1 cellular context compared by ENCODE assay signal in the genomic region with DNA sequence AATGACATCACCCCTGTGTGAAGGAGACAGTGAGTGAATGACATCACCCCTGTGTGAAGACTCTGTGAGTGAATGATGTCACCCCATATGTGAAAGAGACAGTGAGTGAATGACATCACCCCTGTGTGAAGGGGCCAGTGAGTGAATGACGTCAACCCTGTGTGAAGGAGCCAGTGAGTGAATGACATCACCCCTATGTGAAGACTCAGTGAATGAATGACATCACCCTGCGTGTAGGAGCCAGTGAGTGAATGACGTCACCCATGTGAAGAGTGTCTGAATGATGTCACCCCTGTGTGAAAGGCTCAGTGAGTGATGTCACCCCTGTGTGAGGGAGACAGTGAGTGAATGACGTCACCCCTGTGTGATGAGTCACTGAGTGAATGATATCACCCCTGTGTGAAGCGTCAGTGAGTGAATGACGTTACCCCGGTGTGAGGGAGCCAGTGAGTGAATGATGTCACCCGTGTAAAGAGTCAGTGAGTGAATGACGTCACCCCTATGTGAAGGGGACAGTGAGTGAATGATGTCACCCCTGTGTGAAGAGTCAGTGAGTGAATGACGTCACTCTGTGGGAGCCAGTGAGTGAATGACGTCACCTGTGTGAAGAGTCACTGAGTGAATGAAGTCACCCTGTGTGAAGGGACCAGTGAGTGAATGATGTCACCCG.
A peak's percentile ranks its signal among the peaks of the same experiment; 100 is the strongest.
TF ChIP-seq lines count a peak whose summit lies in the region.

No MANE protein-coding gene starts in this region.

TF ChIP-seq in HEK293, 187 proteins besides CTCF, POLR2A, EP300 and RAD21 (continued from another document and continues in another):
- TF ChIP-seq, protein P1, sequence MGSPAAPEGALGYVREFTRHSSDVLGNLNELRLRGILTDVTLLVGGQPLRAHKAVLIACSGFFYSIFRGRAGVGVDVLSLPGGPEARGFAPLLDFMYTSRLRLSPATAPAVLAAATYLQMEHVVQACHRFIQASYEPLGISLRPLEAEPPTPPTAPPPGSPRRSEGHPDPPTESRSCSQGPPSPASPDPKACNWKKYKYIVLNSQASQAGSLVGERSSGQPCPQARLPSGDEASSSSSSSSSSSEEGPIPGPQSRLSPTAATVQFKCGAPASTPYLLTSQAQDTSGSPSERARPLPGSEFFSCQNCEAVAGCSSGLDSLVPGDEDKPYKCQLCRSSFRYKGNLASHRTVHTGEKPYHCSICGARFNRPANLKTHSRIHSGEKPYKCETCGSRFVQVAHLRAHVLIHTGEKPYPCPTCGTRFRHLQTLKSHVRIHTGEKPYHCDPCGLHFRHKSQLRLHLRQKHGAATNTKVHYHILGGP (tag by site-specific recombination; IDR thresholded peaks at IDR 0.05): no peak
- TF ChIP-seq SALL2 (tag by site-specific recombination; IDR thresholded peaks at IDR 0.05; ENCODE audit: borderline replicate concordance) (peak; percentile 42; the same call in 1 of the 2 replicates), ZNF768 (tag by site-specific recombination; IDR thresholded peaks at IDR 0.05) (no peak), ZNF175 (tag by site-specific recombination; IDR thresholded peaks at IDR 0.05) (no peak), ZNF830 (tag by site-specific recombination; IDR thresholded peaks at IDR 0.05; ENCODE audit: low read depth) (no peak), ZEB2 (tag by site-specific recombination; IDR thresholded peaks at IDR 0.05) (no peak), ZNF624 (tag by site-specific recombination; IDR thresholded peaks at IDR 0.05) (no peak), ZNF707 (tag by site-specific recombination; IDR thresholded peaks at IDR 0.05) (peak; percentile 45; the same call in 1 of the 2 replicates), ZNF140 (tag by site-specific recombination; IDR thresholded peaks at IDR 0.05) (no peak), ZNF221 (tag by site-specific recombination; IDR thresholded peaks at IDR 0.05; ENCODE audit: borderline replicate concordance) (no peak), ZNF16 (tag by site-specific recombination; IDR thresholded peaks at IDR 0.05; ENCODE audit: low read depth) (no peak), ZFHX2 (tag by site-specific recombination; conservative IDR thresholded peaks at IDR 0.05) (no peak), ZNF837 (tag by site-specific recombination; IDR thresholded peaks at IDR 0.05) (no peak), ZNF423 (tag by site-specific recombination; IDR thresholded peaks at IDR 0.05) (no peak), ZNF2 (tag by site-specific recombination; IDR thresholded peaks at IDR 0.05) (no peak), ZNF416 (tag by site-specific recombination; IDR thresholded peaks at IDR 0.05) (no peak), OVOL3 (tag by site-specific recombination; IDR thresholded peaks at IDR 0.05) (no peak), ZNF354C (tag by site-specific recombination; IDR thresholded peaks at IDR 0.05; ENCODE audit: borderline replicate concordance, low read depth) (no peak), ZNF785 (tag by site-specific recombination; IDR thresholded peaks at IDR 0.05) (0 out of 2 replicates have a peak, but pooled peaks have one; percentile 13), ZNF214 (tag by site-specific recombination; IDR thresholded peaks at IDR 0.05; ENCODE audit: borderline replicate concordance) (no peak), MZF1 (tag by site-specific recombination; IDR thresholded peaks at IDR 0.05; ENCODE audit: borderline replicate concordance) (no peak), ZNF404 (tag by site-specific recombination; IDR thresholded peaks at IDR 0.05) (no peak), ZNF114 (tag by site-specific recombination; IDR thresholded peaks at IDR 0.05) (no peak), TCF7L2 (IDR thresholded peaks at IDR 0.05; ENCODE audit: borderline replicate concordance, low read depth, low read length) (no peak), ZSCAN30 (tag by site-specific recombination; IDR thresholded peaks at IDR 0.05) (no peak), ZNF146 (tag by site-specific recombination; IDR thresholded peaks at IDR 0.05) (peak; percentile 27; the same call in 1 of the 2 replicates), ZNF561 (tag by site-specific recombination; IDR thresholded peaks at IDR 0.05; ENCODE audit: borderline replicate concordance) (no peak), REPIN1 (tag by site-specific recombination; IDR thresholded peaks at IDR 0.05; ENCODE audit: low read depth) (no peak), ZNF555 (tag by site-specific recombination; conservative IDR thresholded peaks at IDR 0.05) (no peak), ZBTB1 (tag by site-specific recombination; IDR thresholded peaks at IDR 0.05) (no peak), ZNF791 (tag by site-specific recombination; IDR thresholded peaks at IDR 0.05) (no peak), ZNF664 (tag by site-specific recombination; IDR thresholded peaks at IDR 0.05) (no peak), PRDM1 (tag by site-specific recombination; IDR thresholded peaks at IDR 0.05) (no peak), ZBTB7A (tag by site-specific recombination; IDR thresholded peaks at IDR 0.05; ENCODE audit: low read depth) (peak; percentile 41; the same call in 1 of the 2 replicates), ZFP3 (tag by site-specific recombination; IDR thresholded peaks at IDR 0.05; ENCODE audit: low read depth) (no peak), HOXC10 (CRISPR knock-in tag; IDR thresholded peaks at IDR 0.05) (no peak)
- TF ChIP-seq, protein P2, sequence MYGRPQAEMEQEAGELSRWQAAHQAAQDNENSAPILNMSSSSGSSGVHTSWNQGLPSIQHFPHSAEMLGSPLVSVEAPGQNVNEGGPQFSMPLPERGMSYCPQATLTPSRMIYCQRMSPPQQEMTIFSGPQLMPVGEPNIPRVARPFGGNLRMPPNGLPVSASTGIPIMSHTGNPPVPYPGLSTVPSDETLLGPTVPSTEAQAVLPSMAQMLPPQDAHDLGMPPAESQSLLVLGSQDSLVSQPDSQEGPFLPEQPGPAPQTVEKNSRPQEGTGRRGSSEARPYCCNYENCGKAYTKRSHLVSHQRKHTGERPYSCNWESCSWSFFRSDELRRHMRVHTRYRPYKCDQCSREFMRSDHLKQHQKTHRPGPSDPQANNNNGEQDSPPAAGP (tag by site-specific recombination; IDR thresholded peaks at IDR 0.05): peak; percentile 77
- TF ChIP-seq, protein P3, sequence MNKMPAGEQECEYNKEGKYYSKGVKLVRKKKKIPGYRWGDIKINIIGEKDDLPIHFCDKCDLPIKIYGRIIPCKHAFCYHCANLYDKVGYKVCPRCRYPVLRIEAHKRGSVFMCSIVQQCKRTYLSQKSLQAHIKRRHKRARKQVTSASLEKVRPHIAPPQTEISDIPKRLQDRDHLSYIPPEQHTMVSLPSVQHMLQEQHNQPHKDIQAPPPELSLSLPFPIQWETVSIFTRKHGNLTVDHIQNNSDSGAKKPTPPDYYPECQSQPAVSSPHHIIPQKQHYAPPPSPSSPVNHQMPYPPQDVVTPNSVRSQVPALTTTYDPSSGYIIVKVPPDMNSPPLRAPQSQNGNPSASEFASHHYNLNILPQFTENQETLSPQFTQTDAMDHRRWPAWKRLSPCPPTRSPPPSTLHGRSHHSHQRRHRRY (tag by site-specific recombination; IDR thresholded peaks at IDR 0.05): no peak
- TF ChIP-seq, protein P4, sequence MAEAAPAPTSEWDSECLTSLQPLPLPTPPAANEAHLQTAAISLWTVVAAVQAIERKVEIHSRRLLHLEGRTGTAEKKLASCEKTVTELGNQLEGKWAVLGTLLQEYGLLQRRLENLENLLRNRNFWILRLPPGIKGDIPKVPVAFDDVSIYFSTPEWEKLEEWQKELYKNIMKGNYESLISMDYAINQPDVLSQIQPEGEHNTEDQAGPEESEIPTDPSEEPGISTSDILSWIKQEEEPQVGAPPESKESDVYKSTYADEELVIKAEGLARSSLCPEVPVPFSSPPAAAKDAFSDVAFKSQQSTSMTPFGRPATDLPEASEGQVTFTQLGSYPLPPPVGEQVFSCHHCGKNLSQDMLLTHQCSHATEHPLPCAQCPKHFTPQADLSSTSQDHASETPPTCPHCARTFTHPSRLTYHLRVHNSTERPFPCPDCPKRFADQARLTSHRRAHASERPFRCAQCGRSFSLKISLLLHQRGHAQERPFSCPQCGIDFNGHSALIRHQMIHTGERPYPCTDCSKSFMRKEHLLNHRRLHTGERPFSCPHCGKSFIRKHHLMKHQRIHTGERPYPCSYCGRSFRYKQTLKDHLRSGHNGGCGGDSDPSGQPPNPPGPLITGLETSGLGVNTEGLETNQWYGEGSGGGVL (tag by site-specific recombination; IDR thresholded peaks at IDR 0.05): no peak; the same call in 1 of the 2 replicates
- TF ChIP-seq, protein P5, sequence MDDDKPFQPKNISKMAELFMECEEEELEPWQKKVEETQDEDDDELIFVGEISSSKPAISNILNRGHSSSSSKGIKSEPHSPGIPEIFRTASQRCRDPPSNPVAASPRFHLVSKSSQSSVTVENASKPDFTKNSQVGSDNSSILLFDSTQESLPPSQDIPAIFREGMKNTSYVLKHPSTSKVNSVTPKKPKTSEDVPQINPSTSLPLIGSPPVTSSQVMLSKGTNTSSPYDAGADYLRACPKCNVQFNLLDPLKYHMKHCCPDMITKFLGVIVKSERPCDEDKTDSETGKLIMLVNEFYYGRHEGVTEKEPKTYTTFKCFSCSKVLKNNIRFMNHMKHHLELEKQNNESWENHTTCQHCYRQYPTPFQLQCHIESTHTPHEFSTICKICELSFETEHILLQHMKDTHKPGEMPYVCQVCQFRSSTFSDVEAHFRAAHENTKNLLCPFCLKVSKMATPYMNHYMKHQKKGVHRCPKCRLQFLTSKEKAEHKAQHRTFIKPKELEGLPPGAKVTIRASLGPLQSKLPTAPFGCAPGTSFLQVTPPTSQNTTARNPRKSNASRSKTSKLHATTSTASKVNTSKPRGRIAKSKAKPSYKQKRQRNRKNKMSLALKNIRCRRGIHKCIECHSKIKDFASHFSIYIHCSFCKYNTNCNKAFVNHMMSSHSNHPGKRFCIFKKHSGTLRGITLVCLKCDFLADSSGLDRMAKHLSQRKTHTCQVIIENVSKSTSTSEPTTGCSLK (tag by site-specific recombination; IDR thresholded peaks at IDR 0.05): no peak
- TF ChIP-seq, protein P6, sequence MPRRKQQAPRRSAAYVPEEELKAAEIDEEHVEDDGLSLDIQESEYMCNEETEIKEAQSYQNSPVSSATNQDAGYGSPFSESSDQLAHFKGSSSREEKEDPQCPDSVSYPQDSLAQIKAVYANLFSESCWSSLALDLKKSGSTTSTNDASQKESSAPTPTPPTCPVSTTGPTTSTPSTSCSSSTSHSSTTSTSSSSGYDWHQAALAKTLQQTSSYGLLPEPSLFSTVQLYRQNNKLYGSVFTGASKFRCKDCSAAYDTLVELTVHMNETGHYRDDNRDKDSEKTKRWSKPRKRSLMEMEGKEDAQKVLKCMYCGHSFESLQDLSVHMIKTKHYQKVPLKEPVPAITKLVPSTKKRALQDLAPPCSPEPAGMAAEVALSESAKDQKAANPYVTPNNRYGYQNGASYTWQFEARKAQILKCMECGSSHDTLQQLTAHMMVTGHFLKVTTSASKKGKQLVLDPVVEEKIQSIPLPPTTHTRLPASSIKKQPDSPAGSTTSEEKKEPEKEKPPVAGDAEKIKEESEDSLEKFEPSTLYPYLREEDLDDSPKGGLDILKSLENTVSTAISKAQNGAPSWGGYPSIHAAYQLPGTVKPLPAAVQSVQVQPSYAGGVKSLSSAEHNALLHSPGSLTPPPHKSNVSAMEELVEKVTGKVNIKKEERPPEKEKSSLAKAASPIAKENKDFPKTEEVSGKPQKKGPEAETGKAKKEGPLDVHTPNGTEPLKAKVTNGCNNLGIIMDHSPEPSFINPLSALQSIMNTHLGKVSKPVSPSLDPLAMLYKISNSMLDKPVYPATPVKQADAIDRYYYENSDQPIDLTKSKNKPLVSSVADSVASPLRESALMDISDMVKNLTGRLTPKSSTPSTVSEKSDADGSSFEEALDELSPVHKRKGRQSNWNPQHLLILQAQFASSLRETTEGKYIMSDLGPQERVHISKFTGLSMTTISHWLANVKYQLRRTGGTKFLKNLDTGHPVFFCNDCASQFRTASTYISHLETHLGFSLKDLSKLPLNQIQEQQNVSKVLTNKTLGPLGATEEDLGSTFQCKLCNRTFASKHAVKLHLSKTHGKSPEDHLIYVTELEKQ (tag by site-specific recombination; IDR thresholded peaks at IDR 0.05; ENCODE audit: borderline replicate concordance): no peak; the same call in 1 of the 2 replicates
- TF ChIP-seq, protein P7, sequence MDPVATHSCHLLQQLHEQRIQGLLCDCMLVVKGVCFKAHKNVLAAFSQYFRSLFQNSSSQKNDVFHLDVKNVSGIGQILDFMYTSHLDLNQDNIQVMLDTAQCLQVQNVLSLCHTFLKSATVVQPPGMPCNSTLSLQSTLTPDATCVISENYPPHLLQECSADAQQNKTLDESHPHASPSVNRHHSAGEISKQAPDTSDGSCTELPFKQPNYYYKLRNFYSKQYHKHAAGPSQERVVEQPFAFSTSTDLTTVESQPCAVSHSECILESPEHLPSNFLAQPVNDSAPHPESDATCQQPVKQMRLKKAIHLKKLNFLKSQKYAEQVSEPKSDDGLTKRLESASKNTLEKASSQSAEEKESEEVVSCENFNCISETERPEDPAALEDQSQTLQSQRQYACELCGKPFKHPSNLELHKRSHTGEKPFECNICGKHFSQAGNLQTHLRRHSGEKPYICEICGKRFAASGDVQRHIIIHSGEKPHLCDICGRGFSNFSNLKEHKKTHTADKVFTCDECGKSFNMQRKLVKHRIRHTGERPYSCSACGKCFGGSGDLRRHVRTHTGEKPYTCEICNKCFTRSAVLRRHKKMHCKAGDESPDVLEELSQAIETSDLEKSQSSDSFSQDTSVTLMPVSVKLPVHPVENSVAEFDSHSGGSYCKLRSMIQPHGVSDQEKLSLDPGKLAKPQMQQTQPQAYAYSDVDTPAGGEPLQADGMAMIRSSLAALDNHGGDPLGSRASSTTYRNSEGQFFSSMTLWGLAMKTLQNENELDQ (tag by site-specific recombination; IDR thresholded peaks at IDR 0.05; ENCODE audit: low read depth): no peak
- TF ChIP-seq, protein P8, sequence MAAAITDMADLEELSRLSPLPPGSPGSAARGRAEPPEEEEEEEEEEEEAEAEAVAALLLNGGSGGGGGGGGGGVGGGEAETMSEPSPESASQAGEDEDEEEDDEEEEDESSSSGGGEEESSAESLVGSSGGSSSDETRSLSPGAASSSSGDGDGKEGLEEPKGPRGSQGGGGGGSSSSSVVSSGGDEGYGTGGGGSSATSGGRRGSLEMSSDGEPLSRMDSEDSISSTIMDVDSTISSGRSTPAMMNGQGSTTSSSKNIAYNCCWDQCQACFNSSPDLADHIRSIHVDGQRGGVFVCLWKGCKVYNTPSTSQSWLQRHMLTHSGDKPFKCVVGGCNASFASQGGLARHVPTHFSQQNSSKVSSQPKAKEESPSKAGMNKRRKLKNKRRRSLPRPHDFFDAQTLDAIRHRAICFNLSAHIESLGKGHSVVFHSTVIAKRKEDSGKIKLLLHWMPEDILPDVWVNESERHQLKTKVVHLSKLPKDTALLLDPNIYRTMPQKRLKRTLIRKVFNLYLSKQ (tag by site-specific recombination; IDR thresholded peaks at IDR 0.05; ENCODE audit: borderline replicate concordance): no peak
- TF ChIP-seq, protein P9, sequence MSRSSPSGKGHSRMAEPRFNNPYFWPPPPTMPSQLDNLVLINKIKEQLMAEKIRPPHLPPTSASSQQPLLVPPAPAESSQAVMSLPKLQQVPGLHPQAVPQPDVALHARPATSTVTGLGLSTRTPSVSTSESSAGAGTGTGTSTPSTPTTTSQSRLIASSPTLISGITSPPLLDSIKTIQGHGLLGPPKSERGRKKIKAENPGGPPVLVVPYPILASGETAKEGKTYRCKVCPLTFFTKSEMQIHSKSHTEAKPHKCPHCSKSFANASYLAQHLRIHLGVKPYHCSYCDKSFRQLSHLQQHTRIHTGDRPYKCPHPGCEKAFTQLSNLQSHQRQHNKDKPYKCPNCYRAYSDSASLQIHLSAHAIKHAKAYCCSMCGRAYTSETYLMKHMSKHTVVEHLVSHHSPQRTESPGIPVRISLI (tag by site-specific recombination; IDR thresholded peaks at IDR 0.05): 0 out of 2 replicates have a peak, but pooled peaks have one; percentile 33
